1 cellular context compared by ENCODE assay signal in genomic region chr10:71639412-71639719, GRCh38.
TF ChIP-seq lines count a peak whose summit lies in the region.

No MANE protein-coding gene starts in this region.

TF ChIP-seq in liver, 16 proteins besides CTCF, POLR2A, EP300 and RAD21 (continued from another document):
- TF ChIP-seq ZBTB33 (IDR thresholded peaks at IDR 0.05) = no peak
- TF ChIP-seq FOXA2 (IDR thresholded peaks at IDR 0.05) = no peak
- TF ChIP-seq FOXA1 (IDR thresholded peaks at IDR 0.05) = no peak
- TF ChIP-seq HNF4A (conservative IDR thresholded peaks at IDR 0.05) = no peak
- no peak for TF ChIP-seq NR2F2 (IDR thresholded peaks at IDR 0.05)
